In genomic region chr11:31493235-31493634, GRCh38 we compare ENCODE assay signal across 18 cellular contexts.
DNase-seq lines count a peak whose midpoint lies in the region.
"Had no signal": no experiment of that assay in that cellular context is flagged by ENCODE, and none has a peak within 500 bp of the region (broad histone marks: within the 10 kb centered on the region; RNA-seq: fewer than 3 reads in every experiment).

No MANE protein-coding gene starts in this region.

- intact Hi-C loops in head of caudate nucleus (cut with DNase I) = no loop called here

- H3K27me3 Mint-ChIP-seq in activated naive CD4-positive, alpha-beta T cell treated with anti-CD3 and anti-CD28 coated beads, Interleukin-2, amount 50 U/mL, for 24 hours = no peaks in the 10 kb centered on the region
- H3K27me3 Mint-ChIP-seq: CD4-positive, alpha-beta memory T cell; CD4-positive, CD25-positive, alpha-beta regulatory T cell had no signal

- no peaks in the 10 kb centered on the region for H3K9me3 Mint-ChIP-seq in activated naive CD4-positive, alpha-beta T cell treated with anti-CD3 and anti-CD28 coated beads, Interleukin-2, amount 50 U/mL, for 24 hours

- no peak for DNase-seq in activated naive CD4-positive, alpha-beta T cell treated with Interleukin-2 at 50 U/mL for 16 hours
- peak; percentile 6 for DNase-seq in stimulated activated CD4-positive, alpha-beta T cell treated with anti-CD3 and anti-CD28 coated beads, Interleukin-15, amount 100 ng/mL, for 24 hours
- DNase-seq in stimulated activated CD4-positive, alpha-beta T cell treated with anti-CD3 and anti-CD28 coated beads, Interleukin-1b, Interleukin-23, amount 100 ng/mL, for 48 hours = no peak
- DNase-seq in head of caudate nucleus = peak in 26 of 42 donors; percentile 6 to 79 (median 35)
- no peak for DNase-seq in dedifferentiated amniotic fluid mesenchymal stem cell (ENCODE audit: extremely low spot score)
- DNase-seq in NCI-H1417 treated with DMSO at 0.1 percent for 48 hours (lab: John Stamatoyannopoulos, UW) = no peak
- DNase-seq: 8988T; ACHN; BE2C; C1 segment of cervical spinal cord; Caco-2; Calu3; CD4-positive, alpha-beta memory T cell; CD4-positive, CD25-positive, alpha-beta regulatory T cell; DMS79 treated with DMSO at 0.1 percent for 48 hours; GF-D8 had no signal

- H3K36me3 Mint-ChIP-seq in activated naive CD4-positive, alpha-beta T cell treated with anti-CD3 and anti-CD28 coated beads, Interleukin-2, amount 50 U/mL, for 24 hours = peaks cover 36% of the 10 kb centered on the region

- peaks cover 56% of the 10 kb centered on the region for H3K4me1 Mint-ChIP-seq in activated naive CD4-positive, alpha-beta T cell treated with anti-CD3 and anti-CD28 coated beads, Interleukin-2, amount 50 U/mL, for 24 hours
- H3K4me1 Mint-ChIP-seq: CD14-positive monocyte had no signal

- no peak overlapping the region for H3K4me3 Mint-ChIP-seq in activated naive CD4-positive, alpha-beta T cell treated with anti-CD3 and anti-CD28 coated beads, Interleukin-2, amount 50 U/mL, for 24 hours
- H3K4me3 Mint-ChIP-seq: CD14-positive monocyte; CD4-positive, alpha-beta memory T cell; CD4-positive, CD25-positive, alpha-beta regulatory T cell had no signal

- peak overlapping the region; percentile 55 for H3K27ac Mint-ChIP-seq in activated naive CD4-positive, alpha-beta T cell treated with anti-CD3 and anti-CD28 coated beads, Interleukin-2, amount 50 U/mL, for 24 hours
- H3K27ac Mint-ChIP-seq: CD14-positive monocyte; CD4-positive, alpha-beta memory T cell; CD4-positive, CD25-positive, alpha-beta regulatory T cell had no signal

Comparison
In these comparisons a context has a peak if more than half of its experiments do, and no peak if none do; other contexts are left out.
1. DNase-seq: peak in stimulated activated CD4-positive, alpha-beta T cell treated with anti-CD3 and anti-CD28 coated beads, Interleukin-15, amount 100 ng/mL, for 24 hours (single experiment) and head of caudate nucleus (26 of 42); none in activated naive CD4-positive, alpha-beta T cell treated with Interleukin-2 at 50 U/mL for 16 hours (single experiment), stimulated activated CD4-positive, alpha-beta T cell treated with anti-CD3 and anti-CD28 coated beads, Interleukin-1b, Interleukin-23, amount 100 ng/mL, for 48 hours (single experiment), dedifferentiated amniotic fluid mesenchymal stem cell (single experiment) and NCI-H1417 treated with DMSO at 0.1 percent for 48 hours (single experiment).